25 cellular contexts compared by ENCODE assay signal in the genomic region with DNA sequence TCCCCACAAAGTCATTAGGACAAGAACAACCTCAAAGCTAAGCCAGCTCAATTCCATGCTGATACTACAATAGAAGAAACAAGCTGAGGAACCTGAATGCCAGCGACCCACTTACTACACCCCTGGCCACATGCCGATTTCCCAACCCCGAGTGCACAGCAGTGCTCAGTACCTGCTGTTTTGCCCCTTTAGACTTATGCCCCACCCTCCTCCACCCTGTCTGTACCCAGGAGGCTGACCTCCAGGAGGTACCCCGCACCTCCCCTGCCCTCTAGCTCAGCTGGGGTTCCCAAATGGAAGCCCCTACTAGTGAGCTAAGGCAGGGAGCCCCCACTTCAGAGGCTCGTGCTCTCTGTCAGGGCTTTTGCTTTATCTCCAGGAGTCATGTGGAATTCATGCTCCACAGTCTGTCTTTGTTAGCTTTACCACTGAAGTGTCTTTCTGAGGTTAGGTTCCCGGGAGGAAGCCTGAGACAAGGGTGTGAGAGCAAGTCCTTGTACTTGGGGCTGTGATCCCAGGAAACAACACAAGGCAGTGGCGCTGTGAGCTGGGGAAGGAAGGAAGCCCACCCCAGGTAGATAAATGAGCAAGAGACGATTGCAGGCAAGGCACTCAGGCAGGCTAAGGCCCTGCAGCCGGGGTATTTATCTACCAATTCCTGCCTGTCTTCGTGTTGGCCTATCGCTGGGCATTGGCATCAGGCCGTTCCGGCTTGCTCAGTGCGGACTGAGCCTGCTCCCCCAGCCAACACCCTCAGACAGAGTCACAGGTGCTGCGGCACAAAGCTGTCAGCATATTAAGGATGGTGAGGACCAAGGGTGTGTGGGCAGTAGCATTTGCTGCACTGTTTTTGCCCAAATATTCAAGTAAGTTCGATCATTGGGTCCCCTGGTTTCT.
DNase-seq lines count a peak whose midpoint lies in the region; ATAC-seq, FAIRE-seq and TF ChIP-seq lines count a peak whose summit lies in the region.
"Had no signal": no experiment of that assay in that cellular context is flagged by ENCODE, and none has a peak within 500 bp of the region (broad histone marks: within the 10 kb centered on the region; RNA-seq: fewer than 3 reads in every experiment).

No MANE protein-coding gene starts in this region.

- no peaks in the 10 kb centered on the region for H3K36me3 ChIP-seq in lung (ENCODE audit: control insufficient read depth in 2 of 2, insufficient read depth in 2 of 2, low read length in 2 of 2)
- no peaks in the 10 kb centered on the region for H3K36me3 ChIP-seq in brain microvascular endothelial cell (replicated peaks)
- H3K36me3 ChIP-seq: ascending aorta, suprapubic skin, vagina had no signal

- no peaks in the 10 kb centered on the region for H3K4me1 Mint-ChIP-seq in activated CD8-positive, alpha-beta memory T cell treated with anti-CD3 and anti-CD28 coated beads, Interleukin-2, amount 10 ng/mL, durations not matched to agents 7 days and 5 days
- H3K4me1 Mint-ChIP-seq: activated naive CD8-positive, alpha-beta T cell treated with anti-CD3 and anti-CD28 coated beads for 36 hours; central memory CD8-positive, alpha-beta T cell; stimulated activated naive B cell treated with anti-CD40 and anti-IgM and Interleukin-4, amounts not matched to agents 10 μg/mL and 1 μg/mL and 100 μg/mL, for 72 hours had no signal

- no peak for ATAC-seq in activated CD8-positive, alpha-beta memory T cell treated with anti-CD3 and anti-CD28 coated beads, Interleukin-2, amount 10 ng/mL, durations not matched to agents 7 days and 5 days
- ATAC-seq in lung (ENCODE audit: insufficient read depth, low FRiP score) (no peak), GM19463 (IDR thresholded peaks at IDR 0.05; ENCODE audit: unreplicated experiment) (no peak), HG03095 (IDR thresholded peaks at IDR 0.05; ENCODE audit: unreplicated experiment) (no peak)
- ATAC-seq: stimulated activated naive B cell treated with anti-CD40 and anti-IgM and Interleukin-4, amounts not matched to agents 10 μg/mL and 1 μg/mL and 100 μg/mL, for 72 hours had no signal

- no peaks in the 10 kb centered on the region for H3K36me3 Mint-ChIP-seq in activated CD8-positive, alpha-beta memory T cell treated with anti-CD3 and anti-CD28 coated beads, Interleukin-2, amount 10 ng/mL, durations not matched to agents 7 days and 5 days
- H3K36me3 Mint-ChIP-seq: activated naive CD8-positive, alpha-beta T cell treated with anti-CD3 and anti-CD28 coated beads for 36 hours; stimulated activated naive B cell treated with anti-CD40 and anti-IgM and Interleukin-4, amounts not matched to agents 10 μg/mL and 1 μg/mL and 100 μg/mL, for 72 hours had no signal

- H3K27me3 ChIP-seq in lung (ENCODE audit: control insufficient read depth, insufficient read depth), result no peaks in the 10 kb centered on the region
- H3K27me3 ChIP-seq in brain microvascular endothelial cell (replicated peaks), result no peaks in the 10 kb centered on the region
- H3K27me3 ChIP-seq: ascending aorta, dorsolateral prefrontal cortex, suprapubic skin, vagina had no signal

- peaks cover 0 to 7% of the 10 kb centered on the region in 2 donors for H3K4me1 ChIP-seq in lung (ENCODE audit: control insufficient read depth in 2 of 2, insufficient read depth in 2 of 2, low read length in 2 of 2)
- H3K4me1 ChIP-seq: ascending aorta had no signal

- H3K27ac Mint-ChIP-seq in activated CD8-positive, alpha-beta memory T cell treated with anti-CD3 and anti-CD28 coated beads, Interleukin-2, amount 10 ng/mL, durations not matched to agents 7 days and 5 days, result no peak overlapping the region
- H3K27ac Mint-ChIP-seq: activated naive CD8-positive, alpha-beta T cell treated with anti-CD3 and anti-CD28 coated beads for 36 hours; stimulated activated naive B cell treated with anti-CD40 and anti-IgM and Interleukin-4, amounts not matched to agents 10 μg/mL and 1 μg/mL and 100 μg/mL, for 72 hours had no signal

- TF ChIP-seq CTCF in lung (IDR thresholded peaks at IDR 0.05; ENCODE audit: control extremely low read depth, extremely low read depth) (no peak), brain microvascular endothelial cell (IDR thresholded peaks at IDR 0.05; ENCODE audit: low read depth, low read length, missing control alignments) (no peak)

- CTCF ChIA-PET in activated CD8-positive, alpha-beta memory T cell treated with anti-CD3 and anti-CD28 coated beads, Interleukin-2, amount 10 ng/mL, durations not matched to agents 7 days and 5 days (lab: Charles Lee), result interaction anchor here (0.9 to 1.7 kb wide), 2 partner anchors 10 to 223 kb away, joined by 4 to 6 read pairs; no protein-coding TSS in a partner anchor

- H3K4me3 ChIP-seq in lung (no peak overlapping the region), brain microvascular endothelial cell (ENCODE audit: low read depth, low read length) (no peak overlapping the region)
- H3K4me3 ChIP-seq: ascending aorta, dorsolateral prefrontal cortex, suprapubic skin, vagina had no signal

- WGBS in lung, 2 donors, result 77 to 86% methylated on average over 16 of the region's 16 CpGs

- H3K27ac ChIP-seq in lung (ENCODE audit: low read depth in 1 of 2, low read length in 1 of 2) (no peak overlapping the region), brain microvascular endothelial cell (no peak overlapping the region)
- H3K27ac ChIP-seq: ascending aorta, dorsolateral prefrontal cortex, suprapubic skin, vagina had no signal

- no peak overlapping the region for H3K4me3 Mint-ChIP-seq in activated CD8-positive, alpha-beta memory T cell treated with anti-CD3 and anti-CD28 coated beads, Interleukin-2, amount 10 ng/mL, durations not matched to agents 7 days and 5 days
- H3K4me3 Mint-ChIP-seq: activated naive CD8-positive, alpha-beta T cell treated with anti-CD3 and anti-CD28 coated beads for 36 hours; central memory CD8-positive, alpha-beta T cell; stimulated activated naive B cell treated with anti-CD40 and anti-IgM and Interleukin-4, amounts not matched to agents 10 μg/mL and 1 μg/mL and 100 μg/mL, for 72 hours had no signal

- in situ Hi-C loops in brain microvascular endothelial cell (cut with HindIII; ENCODE audit: low pct_ligation_motif_present, low sequenced_read_pairs), result no loop called here

- no peaks in the 10 kb centered on the region for H3K9me3 ChIP-seq in lung (ENCODE audit: control insufficient read depth in 2 of 2, insufficient read depth in 1 of 2, low read length in 1 of 2)
- H3K9me3 ChIP-seq: ascending aorta, suprapubic skin, vagina had no signal

- no peaks in the 10 kb centered on the region for H3K9me3 Mint-ChIP-seq in activated CD8-positive, alpha-beta memory T cell treated with anti-CD3 and anti-CD28 coated beads, Interleukin-2, amount 10 ng/mL, durations not matched to agents 7 days and 5 days (ENCODE audit: low read depth)
- H3K9me3 Mint-ChIP-seq: activated naive CD8-positive, alpha-beta T cell treated with anti-CD3 and anti-CD28 coated beads for 36 hours; central memory CD8-positive, alpha-beta T cell; stimulated activated naive B cell treated with anti-CD40 and anti-IgM and Interleukin-4, amounts not matched to agents 10 μg/mL and 1 μg/mL and 100 μg/mL, for 72 hours had no signal

- no peaks in the 10 kb centered on the region for H3K27me3 Mint-ChIP-seq in activated CD8-positive, alpha-beta memory T cell treated with anti-CD3 and anti-CD28 coated beads, Interleukin-2, amount 10 ng/mL, durations not matched to agents 7 days and 5 days
- H3K27me3 Mint-ChIP-seq: activated naive CD8-positive, alpha-beta T cell treated with anti-CD3 and anti-CD28 coated beads for 36 hours; central memory CD8-positive, alpha-beta T cell; stimulated activated naive B cell treated with anti-CD40 and anti-IgM and Interleukin-4, amounts not matched to agents 10 μg/mL and 1 μg/mL and 100 μg/mL, for 72 hours had no signal

- FAIRE-seq in urothelium cell line (lab: Jason Lieb, UNC), result peak; percentile 58
- FAIRE-seq: GM19239, RCC 7860 had no signal

- DNase-seq in activated CD8-positive, alpha-beta memory T cell treated with anti-CD3 and anti-CD28 coated beads for 24 hours, result peak; percentile 42
- no peak for DNase-seq in activated CD8-positive, alpha-beta memory T cell treated with anti-CD3 and anti-CD28 coated beads, Interleukin-2, amount 50 U/mL, for 4 hours
- DNase-seq in activated CD8-positive, alpha-beta memory T cell treated with anti-CD3 and anti-CD28 coated beads, Interleukin-2, amount 10 ng/mL, durations not matched to agents 7 days and 5 days, result peak; percentile 31
- DNase-seq in lung (ENCODE audit: low spot score) (peak; percentile 28), urothelium cell line (ENCODE audit: low spot score) (peak; percentile 4), brain microvascular endothelial cell (no peak)
- DNase-seq: ACHN; activated naive CD8-positive, alpha-beta T cell treated with anti-CD3 and anti-CD28 coated beads for 36 hours; COR-L47; KG1; mesendoderm; NCI-H1694; NCI-H526 treated with DMSO at 0.1 percent for 48 hours; nucleus accumbens; stimulated activated CD4-positive, alpha-beta T cell treated with anti-CD3 and anti-CD28 coated beads, Interleukin-4, amount 100 ng/mL, for 1 hour; stimulated activated naive B cell treated with anti-CD40 and anti-IgM and Interleukin-4, amounts not matched to agents 10 μg/mL and 1 μg/mL and 100 μg/mL, for 72 hours had no signal

Comparison
In these comparisons a context has a peak if more than half of its experiments do, and no peak if none do; other contexts are left out.
1. DNase-seq: peak in activated CD8-positive, alpha-beta memory T cell treated with anti-CD3 and anti-CD28 coated beads for 24 hours (single experiment), activated CD8-positive, alpha-beta memory T cell treated with anti-CD3 and anti-CD28 coated beads, Interleukin-2, amount 10 ng/mL, durations not matched to agents 7 days and 5 days (single experiment), lung (single experiment) and urothelium cell line (single experiment); none in activated CD8-positive, alpha-beta memory T cell treated with anti-CD3 and anti-CD28 coated beads, Interleukin-2, amount 50 U/mL, for 4 hours (single experiment) and brain microvascular endothelial cell (single experiment).